1 cellular context compared by ENCODE assay signal in genomic region chr1:16613185-16614147, GRCh38.
TF ChIP-seq lines count a peak whose summit lies in the region.

Gene NBPF1, minus strand, starts transcription at chr1:16613564.

TF ChIP-seq in HepG2, 621 proteins besides CTCF, POLR2A, EP300 and RAD21 (continued from another document and continues in another):
- peak; percentile 30; the same call in 1 of the 2 replicates for TF ChIP-seq ZNF414 (CRISPR knock-in tag; IDR thresholded peaks at IDR 0.05)
- TF ChIP-seq SMYD3 (CRISPR knock-in tag; IDR thresholded peaks at IDR 0.05): peak; percentile 100
- TF ChIP-seq REPIN1 (CRISPR knock-in tag; IDR thresholded peaks at IDR 0.05; ENCODE audit: borderline replicate concordance, low read depth): peak; percentile 98
- TF ChIP-seq ZNF564 (CRISPR knock-in tag; IDR thresholded peaks at IDR 0.05): no peak
- TF ChIP-seq POLR2AphosphoS5 (IDR thresholded peaks at IDR 0.05; ENCODE audit: low read depth, low read length): peak; percentile 97
- peak; percentile 95 for TF ChIP-seq ATAD3A (CRISPR knock-in tag; IDR thresholded peaks at IDR 0.05)
- peak; percentile 98 for TF ChIP-seq ZBTB34 (CRISPR knock-in tag; IDR thresholded peaks at IDR 0.05)
- TF ChIP-seq ZNF7 (CRISPR knock-in tag; IDR thresholded peaks at IDR 0.05): peak; percentile 55
- TF ChIP-seq MED1 (CRISPR knock-in tag; IDR thresholded peaks at IDR 0.05): peak; percentile 86
- no peak for TF ChIP-seq ZNF275 (CRISPR knock-in tag; IDR thresholded peaks at IDR 0.05; ENCODE audit: borderline replicate concordance)
- TF ChIP-seq NFATC3 (CRISPR knock-in tag; IDR thresholded peaks at IDR 0.05): peak; percentile 96; the same call in 1 of the 2 replicates
- TF ChIP-seq ZNF549 (CRISPR knock-in tag; IDR thresholded peaks at IDR 0.05): peak; percentile 97
- TF ChIP-seq RNF2 (conservative IDR thresholded peaks at IDR 0.05; ENCODE audit: low read depth): peak; percentile 96
- peak; percentile 94 for TF ChIP-seq ETS1 (CRISPR knock-in tag; IDR thresholded peaks at IDR 0.05)
- TF ChIP-seq PREB (CRISPR knock-in tag; IDR thresholded peaks at IDR 0.05): peak; percentile 97
- TF ChIP-seq ZNF652 (CRISPR knock-in tag; IDR thresholded peaks at IDR 0.05; ENCODE audit: borderline replicate concordance, low read depth): peak; percentile 33; the same call in 1 of the 2 replicates
- peak; percentile 100 for TF ChIP-seq ZNF605 (CRISPR knock-in tag; IDR thresholded peaks at IDR 0.05)
- TF ChIP-seq THAP9 (CRISPR knock-in tag; IDR thresholded peaks at IDR 0.05; ENCODE audit: borderline replicate concordance): peak; percentile 97
- peak; percentile 60 for TF ChIP-seq HOXD1 (CRISPR knock-in tag; IDR thresholded peaks at IDR 0.05)
- no peak for TF ChIP-seq ARID3A (IDR thresholded peaks at IDR 0.05; ENCODE audit: low read depth, low read length)
- TF ChIP-seq ZNF264 (CRISPR knock-in tag; IDR thresholded peaks at IDR 0.05): peak; percentile 84
- peak; percentile 97 for TF ChIP-seq BORCS8-MEF2B (CRISPR knock-in tag; IDR thresholded peaks at IDR 0.05)
- peak; percentile 98 for TF ChIP-seq ZNF276 (CRISPR knock-in tag; IDR thresholded peaks at IDR 0.05; ENCODE audit: low read depth)
- peak; percentile 86 for TF ChIP-seq ZFP1 (CRISPR knock-in tag; IDR thresholded peaks at IDR 0.05)
- TF ChIP-seq ZNF703 (CRISPR knock-in tag; IDR thresholded peaks at IDR 0.05; ENCODE audit: borderline replicate concordance): no peak
- TF ChIP-seq BATF2 (CRISPR knock-in tag; IDR thresholded peaks at IDR 0.05): no peak
- TF ChIP-seq ZBTB42 (CRISPR knock-in tag; IDR thresholded peaks at IDR 0.05): peak; percentile 99
- TF ChIP-seq MEF2D (CRISPR knock-in tag; IDR thresholded peaks at IDR 0.05): peak; percentile 93; the same call in 1 of the 2 replicates
- TF ChIP-seq NRL (CRISPR knock-in tag; IDR thresholded peaks at IDR 0.05; ENCODE audit: borderline replicate concordance): no peak
- no peak for TF ChIP-seq ZNF431 (CRISPR knock-in tag; IDR thresholded peaks at IDR 0.05; ENCODE audit: borderline replicate concordance, low read depth)
- TF ChIP-seq HNRNPUL1 (IDR thresholded peaks at IDR 0.05; ENCODE audit: low read depth, low read length): no peak
- peak; percentile 100 for TF ChIP-seq ZSCAN31 (CRISPR knock-in tag; IDR thresholded peaks at IDR 0.05; ENCODE audit: low read depth)
- peak; percentile 98 for TF ChIP-seq RBFOX2 (IDR thresholded peaks at IDR 0.05; ENCODE audit: low read depth, low read length)
- no peak for TF ChIP-seq MAX (IDR thresholded peaks at IDR 0.05)
- TF ChIP-seq ESRRA (CRISPR knock-in tag; IDR thresholded peaks at IDR 0.05; ENCODE audit: low read depth): peak; percentile 87
- peak; percentile 99 for TF ChIP-seq KDM2A (CRISPR knock-in tag; IDR thresholded peaks at IDR 0.05; ENCODE audit: borderline replicate concordance, low read depth)
- TF ChIP-seq REXO4 (CRISPR knock-in tag; IDR thresholded peaks at IDR 0.05; ENCODE audit: borderline replicate concordance): peak; percentile 93
- TF ChIP-seq PAX8 (CRISPR knock-in tag; IDR thresholded peaks at IDR 0.05; ENCODE audit: borderline replicate concordance): peak; percentile 99
- no peak for TF ChIP-seq PHB2 (IDR thresholded peaks at IDR 0.05; ENCODE audit: partially characterized antibody)
- peak; percentile 100 for TF ChIP-seq MEIS1 (CRISPR knock-in tag; IDR thresholded peaks at IDR 0.05; ENCODE audit: borderline replicate concordance)
- peak; percentile 100 for TF ChIP-seq KLF9 (CRISPR knock-in tag; IDR thresholded peaks at IDR 0.05; ENCODE audit: low read depth)
- peak; percentile 76; the same call in 1 of the 2 replicates for TF ChIP-seq ZC3H4 (CRISPR knock-in tag; IDR thresholded peaks at IDR 0.05; ENCODE audit: borderline replicate concordance)
- no peak for TF ChIP-seq ZNF501 (CRISPR knock-in tag; IDR thresholded peaks at IDR 0.05)
- peak; percentile 67; the same call in 1 of the 2 replicates for TF ChIP-seq MIER3 (CRISPR knock-in tag; IDR thresholded peaks at IDR 0.05; ENCODE audit: borderline replicate concordance)
- peak; percentile 55; the same call in 1 of the 2 replicates for TF ChIP-seq ZFP37 (CRISPR knock-in tag; IDR thresholded peaks at IDR 0.05; ENCODE audit: borderline replicate concordance)
- peak; percentile 99 for TF ChIP-seq TSC22D2 (CRISPR knock-in tag; IDR thresholded peaks at IDR 0.05; ENCODE audit: borderline replicate concordance)
- TF ChIP-seq MAFF (IDR thresholded peaks at IDR 0.05; ENCODE audit: low read depth, low read length): no peak; the same call in 1 of the 2 replicates
- TF ChIP-seq ZNF749 (CRISPR knock-in tag; IDR thresholded peaks at IDR 0.05; ENCODE audit: borderline replicate concordance): peak; percentile 98; the same call in 1 of the 2 replicates
- peak; percentile 74 for TF ChIP-seq ZNF768 (CRISPR knock-in tag; IDR thresholded peaks at IDR 0.05)
- peak; percentile 89 for TF ChIP-seq ZBTB10 (CRISPR knock-in tag; IDR thresholded peaks at IDR 0.05; ENCODE audit: borderline replicate concordance)
- TF ChIP-seq HMG20A (CRISPR knock-in tag; IDR thresholded peaks at IDR 0.05; ENCODE audit: borderline replicate concordance): peak; percentile 12; the same call in 1 of the 2 replicates
